In the genomic region with DNA sequence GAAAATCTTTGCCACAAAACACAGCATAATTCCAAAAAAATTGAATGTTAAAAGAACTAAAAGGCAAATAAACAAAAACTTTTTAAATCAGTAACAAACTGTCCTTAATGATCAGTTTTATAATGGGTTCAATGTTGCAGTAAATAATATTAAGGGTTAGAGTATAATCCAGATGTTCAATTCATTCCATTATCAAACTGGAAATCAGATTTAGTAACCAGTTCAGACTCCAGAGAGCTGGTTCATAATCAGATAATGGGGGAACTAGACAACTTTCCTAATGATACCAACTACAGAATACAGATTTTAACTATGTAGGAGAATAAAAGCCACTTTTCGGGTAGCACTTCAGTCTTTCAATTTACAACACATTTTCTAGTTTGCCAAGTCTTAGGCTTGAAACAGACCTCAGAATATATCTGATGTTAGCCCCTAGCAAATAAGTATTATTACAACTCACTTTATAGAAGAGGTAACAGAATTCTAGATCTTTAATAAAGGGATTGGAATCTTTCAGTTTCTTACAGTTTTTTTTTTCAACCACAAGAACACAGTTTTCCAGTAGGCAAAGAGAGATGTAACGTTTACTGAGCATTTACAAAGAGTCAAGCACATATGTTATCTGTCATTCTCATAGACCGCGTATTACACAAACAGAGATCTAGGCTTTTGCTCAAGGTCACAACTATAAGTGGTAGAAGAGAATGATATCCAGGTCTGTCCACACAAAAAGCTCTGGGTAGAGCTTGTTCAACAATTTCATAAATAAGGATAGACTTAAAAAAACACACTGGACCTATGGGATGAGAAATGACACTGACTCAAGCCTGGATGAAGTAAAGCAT, we compare ENCODE assay signal across 8 cellular contexts. TPM values are rescaled to one million over a fixed set of nuclear protein-coding genes. Genes with fewer than 3 reads are reported as not detected.
DNase-seq lines count a peak whose midpoint lies in the region; ATAC-seq and TF ChIP-seq lines count a peak whose summit lies in the region.

No MANE protein-coding gene starts in this region.

- peaks cover 21% of the 10 kb centered on the region for H3K36me3 Mint-ChIP-seq in activated T-cell treated with anti-CD3 and anti-CD28 coated beads, Interleukin-2, amount 50 U/mL, for 24 hours (ENCODE audit: low read depth)

- H3K27ac ChIP-seq in RWPE1 (peak overlapping the region; percentile 97), epithelial cell of prostate (peak overlapping the region; percentile 90), ovary (peak overlapping the region; percentile 76 to 86)

- peaks cover 48% of the 10 kb centered on the region for H3K4me1 Mint-ChIP-seq in activated T-cell treated with anti-CD3 and anti-CD28 coated beads, Interleukin-2, amount 50 U/mL, for 24 hours (ENCODE audit: low read depth)

- H3K27ac Mint-ChIP-seq in activated T-cell treated with anti-CD3 and anti-CD28 coated beads, Interleukin-2, amount 50 U/mL, for 24 hours: peak overlapping the region; percentile 100

- peaks cover 2% of the 10 kb centered on the region for H3K4me1 ChIP-seq in ovary (ENCODE audit: insufficient read depth)

- no peaks in the 10 kb centered on the region for H3K27me3 ChIP-seq in ovary

- TF ChIP-seq POLR2A in ovary (IDR thresholded peaks at IDR 0.05): no peak

- no peak for TF ChIP-seq EP300 in ovary (IDR thresholded peaks at IDR 0.05)

- WGBS in ovary, 3 donors: 7 to 9% (median 8%) methylated on average over 4 of the region's 4 CpGs

- ATAC-seq in GM21529 (IDR thresholded peaks at IDR 0.05; ENCODE audit: unreplicated experiment): no peak

- TF ChIP-seq CTCF in RWPE1 (conservative IDR thresholded peaks at IDR 0.05; ENCODE audit: low read depth): no peak
- TF ChIP-seq CTCF in ovary (IDR thresholded peaks at IDR 0.05): no peak
- TF ChIP-seq CTCF in GM13977 (IDR thresholded peaks at IDR 0.05; ENCODE audit: extremely low read depth, insufficient read depth, missing control alignments): no peak

- H3K9me3 ChIP-seq in ovary: no peaks in the 10 kb centered on the region

- in situ Hi-C loops in GM13977 (cut with MboI; ENCODE audit: low pct_unique_long_range_greater_than_20kb, low sequenced_read_pairs, unreplicated experiment): no loop called here

- H3K4me3 Mint-ChIP-seq in activated T-cell treated with anti-CD3 and anti-CD28 coated beads, Interleukin-2, amount 50 U/mL, for 24 hours: peak overlapping the region; percentile 90

- POLR2A ChIA-PET in RWPE1 (lab: Yijun Ruan, JAX; ENCODE audit: low non-redundant PET): interaction anchor here (0.5 to 0.8 kb wide), 2 partner anchors 221 to 1600 kb away, joined by 3 to 5 read pairs; no protein-coding TSS in a partner anchor

- peak overlapping the region; percentile 97 for H3K4me3 ChIP-seq in ovary

- CTCF ChIA-PET in RWPE1 (lab: Yijun Ruan, JAX): interaction anchor here (0.6 to 0.7 kb wide), 3 partner anchors 165 to 1580 kb away, joined by 3 read pairs; no protein-coding TSS in a partner anchor

- DNase-seq in activated T-cell treated with anti-CD3 and anti-CD28 coated beads, Interleukin-2, amount 50 U/mL, for 24 hours: no peak
- no peak for DNase-seq in activated T-cell treated with anti-CD3 and anti-CD28 coated beads for 4 hours
- DNase-seq in RWPE1 (ENCODE audit: low spot score): no peak
- DNase-seq in epithelial cell of prostate (ENCODE audit: low read depth, low spot score): no peak
- DNase-seq in ovary: no peak
- no peak for DNase-seq in GM13977 (ENCODE audit: low spot score)
- no peak for DNase-seq in A172 (ENCODE audit: low spot score)

- H3K27me3 Mint-ChIP-seq in activated T-cell treated with anti-CD3 and anti-CD28 coated beads, Interleukin-2, amount 50 U/mL, for 24 hours: no peaks in the 10 kb centered on the region

- H3K9me3 Mint-ChIP-seq in activated T-cell treated with anti-CD3 and anti-CD28 coated beads, Interleukin-2, amount 50 U/mL, for 24 hours: no peaks in the 10 kb centered on the region

- intact Hi-C loops in ovary (cut with DNase I): loop anchor here in 2 of 4 donors (5.0 kb wide), 2 partner anchors 217 to 222 kb away; no protein-coding TSS in a partner anchor

- no peaks in the 10 kb centered on the region for H3K36me3 ChIP-seq in ovary

RNA-seq across cellular contexts. Expression of a gene that starts 1.9 kb away (rescaled TPM):
- total RNA-seq in ovary: 10 to 100 TPM; 38.3 to 65.9 (median 44.4) TPM
- polyA plus RNA-seq in ovary: 10 to 100 TPM; 32.1 to 51.1 TPM
- 79.9 and 84.1 TPM in 2 replicates for total RNA-seq in A172 (2014; rRNA removed; shearing (Covaris generic))

RNA-seq across cellular contexts. Expression of a gene that starts 2.2 kb away (rescaled TPM):
- 10 to 100 TPM; 22.1 to 55.2 (median 49.3) TPM for total RNA-seq in ovary
- 10 to 100 TPM; 45.8 to 91.2 TPM for polyA plus RNA-seq in ovary
- 112 and 161 TPM in 2 replicates for total RNA-seq in A172 (2014; rRNA removed; shearing (Covaris generic))

RNA-seq across cellular contexts. Expression of a gene that starts 20.7 kb away (rescaled TPM):
- total RNA-seq in ovary: under 1 TPM in 4 of 7 donors, not detected in 3; 0.05 to 0.23 (median 0.11) TPM
- polyA plus RNA-seq in ovary: under 1 TPM; 0.05 to 0.07 TPM
- not detected in 2 replicates for total RNA-seq in A172 (2014; rRNA removed; shearing (Covaris generic))
